Comparison of ENCODE assay signal across 13 cellular contexts in the genomic region with DNA sequence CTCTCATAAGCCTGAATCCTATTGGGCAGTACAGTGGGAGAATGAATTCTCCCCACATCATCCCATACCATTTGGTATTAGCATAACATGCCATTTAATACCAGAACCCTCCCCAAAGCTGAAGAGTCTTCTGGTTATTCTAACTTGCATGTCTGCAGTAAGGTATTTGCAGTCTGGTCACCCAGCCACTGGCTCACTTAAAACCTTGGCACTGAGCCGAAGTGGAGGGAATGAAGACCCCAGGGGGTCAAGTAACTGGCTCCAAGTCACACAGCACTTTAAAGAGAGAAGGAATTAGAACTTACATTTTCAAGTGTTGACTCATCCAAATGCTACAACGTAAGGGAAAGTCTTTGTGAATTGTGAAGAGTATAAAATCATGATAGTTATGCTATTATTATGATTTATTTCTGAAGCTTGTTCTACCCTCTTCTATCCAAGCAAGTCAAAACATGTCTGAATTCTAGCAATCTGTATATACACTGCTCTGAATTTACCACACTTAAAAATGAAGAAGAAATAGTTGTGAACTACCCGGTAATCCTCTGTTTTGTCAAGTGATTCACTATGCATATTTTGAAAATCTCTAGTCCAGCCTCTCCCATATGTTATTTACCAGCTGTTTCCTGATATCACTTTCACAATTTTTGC. TPM values are rescaled to one million over a fixed set of nuclear protein-coding genes. Genes with fewer than 3 reads are reported as not detected.
DNase-seq lines count a peak whose midpoint lies in the region; TF ChIP-seq lines count a peak whose summit lies in the region.
"Had no signal": no experiment of that assay in that cellular context is flagged by ENCODE, and none has a peak within 500 bp of the region (broad histone marks: within the 10 kb centered on the region; RNA-seq: fewer than 3 reads in every experiment).

No MANE protein-coding gene starts in this region.

- H3K4me3 Mint-ChIP-seq in type B pancreatic cell, result peak overlapping the region; percentile 1

- WGBS in sigmoid colon, 2 donors, result 44 to 57% methylated on average over 3 of the region's 3 CpGs

- TF ChIP-seq POLR2A in sigmoid colon (IDR thresholded peaks at IDR 0.05), result no peak

- H3K36me3 ChIP-seq in sigmoid colon, result no peaks in the 10 kb centered on the region
- H3K36me3 ChIP-seq: HAP-1, Peyer's patch had no signal

- H3K9me3 Mint-ChIP-seq in type B pancreatic cell, result no peaks in the 10 kb centered on the region

- POLR2A ChIA-PET in RWPE1 (lab: Yijun Ruan, JAX; ENCODE audit: low non-redundant PET), result no interaction called here

- no peaks in the 10 kb centered on the region for H3K27me3 ChIP-seq in sigmoid colon
- H3K27me3 ChIP-seq: Peyer's patch had no signal

- no peak for TF ChIP-seq EP300 in sigmoid colon (IDR thresholded peaks at IDR 0.05)

- TF ChIP-seq CTCF in RWPE1 (conservative IDR thresholded peaks at IDR 0.05; ENCODE audit: low read depth) (no peak), fibroblast of villous mesenchyme (IDR thresholded peaks at IDR 0.05; ENCODE audit: insufficient read depth, low read depth, low read length) (no peak), type B pancreatic cell (conservative IDR thresholded peaks at IDR 0.05) (no peak), sigmoid colon (IDR thresholded peaks at IDR 0.05) (no peak)

- peaks cover 4% of the 10 kb centered on the region for H3K27me3 Mint-ChIP-seq in type B pancreatic cell

- peaks cover 11% of the 10 kb centered on the region for H3K4me1 Mint-ChIP-seq in type B pancreatic cell (ENCODE audit: unreplicated experiment)

- H3K4me1 ChIP-seq in sigmoid colon, result peaks cover 0 to 23% (median 20%) of the 10 kb centered on the region in 4 donors
- H3K4me1 ChIP-seq: HAP-1, Peyer's patch had no signal

- no peaks in the 10 kb centered on the region for H3K36me3 Mint-ChIP-seq in type B pancreatic cell

- H3K27ac Mint-ChIP-seq in type B pancreatic cell, result peak overlapping the region; percentile 48
- H3K27ac Mint-ChIP-seq: progenitor cell of endocrine pancreas had no signal

- peak overlapping the region; percentile 74 for H3K27ac ChIP-seq in RWPE1
- peak overlapping the region in 1 of 4 donors; percentile 18 for H3K27ac ChIP-seq in sigmoid colon
- H3K27ac ChIP-seq: Peyer's patch had no signal

- DNase-seq in NCI-H748 (lab: John Stamatoyannopoulos, UW; ENCODE audit: unreplicated experiment) (peak; percentile 8), NCI-H748 treated with DMSO at 0.1 percent for 48 hours (lab: John Stamatoyannopoulos, UW) (no peak), RWPE1 (ENCODE audit: low spot score) (peak; percentile 90), fibroblast of villous mesenchyme (ENCODE audit: low read depth) (peak; percentile 30), type B pancreatic cell (ENCODE audit: extremely low spot score, unreplicated experiment) (no peak), sigmoid colon (no peak), GDM1 (lab: John Stamatoyannopoulos, UW) (no peak)
- no peak for DNase-seq in activated CD8-positive, alpha-beta memory T cell treated with anti-CD3 and anti-CD28 coated beads, Interleukin-2, amount 50 U/mL, for 48 hours
- DNase-seq: activated CD4-positive, alpha-beta T cell treated with anti-CD3 and anti-CD28 coated beads, Interleukin-2, amount 50 U/mL, for 48 hours; KBM-7; Peyer's patch had no signal

- H3K9me3 ChIP-seq in sigmoid colon, result no peaks in the 10 kb centered on the region
- H3K9me3 ChIP-seq: HAP-1, Peyer's patch had no signal

- intact Hi-C loops in sigmoid colon (cut with DNase I), result no loop called here

- CTCF ChIA-PET in RWPE1 (lab: Yijun Ruan, JAX), result interaction anchor here (0.6 to 1.1 kb wide), 3 partner anchors 10 to 71 kb away, joined by 3 to 4 read pairs (median 3); no protein-coding TSS in a partner anchor

- H3K4me3 ChIP-seq in fibroblast of villous mesenchyme (ENCODE audit: low read depth, low read length) (no peak overlapping the region), sigmoid colon (no peak overlapping the region)
- H3K4me3 ChIP-seq: HAP-1, Peyer's patch had no signal

RNA-seq across cellular contexts. Expression of gene GLRA1, which starts 28.5 kb away (rescaled TPM):
- total RNA-seq in fibroblast of villous mesenchyme (not detected in 2 replicates), type B pancreatic cell (ENCODE audit: low replicate concordance) (0.39 and 0.79 TPM in 2 replicates), sigmoid colon (not detected)
- not detected for polyA plus RNA-seq in sigmoid colon
- total RNA-seq: Peyer's patch, progenitor cell of endocrine pancreas had no signal

Comparison
In these comparisons a context has a peak if more than half of its experiments do, and no peak if none do; other contexts are left out.
1. DNase-seq: peak in NCI-H748 (single experiment), RWPE1 (single experiment) and fibroblast of villous mesenchyme (single experiment); none in NCI-H748 treated with DMSO at 0.1 percent for 48 hours (single experiment), type B pancreatic cell (single experiment), sigmoid colon (single experiment), GDM1 (single experiment) and activated CD8-positive, alpha-beta memory T cell treated with anti-CD3 and anti-CD28 coated beads, Interleukin-2, amount 50 U/mL, for 48 hours (single experiment).